In the genomic region with DNA sequence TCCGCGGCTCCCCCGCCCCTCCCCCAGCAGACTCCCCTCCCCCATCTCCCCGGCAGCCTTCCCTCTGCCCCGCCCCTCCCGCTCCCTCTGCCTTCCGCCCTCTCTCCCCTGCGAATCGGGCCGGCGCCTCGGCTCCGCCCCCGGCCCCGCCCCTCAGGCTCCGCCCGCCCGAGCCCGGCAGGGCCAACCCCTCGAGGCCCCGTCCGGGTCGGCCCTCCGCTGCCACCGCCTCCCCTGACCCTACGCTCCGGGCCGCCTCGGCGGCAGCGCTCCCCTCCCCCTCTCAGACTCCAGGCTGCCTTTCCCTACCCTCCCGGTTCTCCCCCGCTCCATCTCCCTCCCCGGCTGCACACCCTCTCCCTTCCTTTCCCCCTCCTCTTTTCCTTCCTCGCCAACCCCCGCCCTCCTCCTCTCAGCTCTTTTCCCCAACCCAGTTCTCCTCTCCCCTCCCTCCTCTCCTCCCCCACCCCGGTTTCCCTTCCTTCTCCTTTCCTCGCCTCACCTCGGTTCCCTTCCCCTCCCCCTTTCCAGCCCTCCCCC, we compare ENCODE assay signal across 1 cellular context.
A peak's percentile ranks its signal among the peaks of the same experiment; 100 is the strongest.
TF ChIP-seq lines count a peak whose summit lies in the region.

No MANE protein-coding gene starts in this region.

TF ChIP-seq in K562, 482 proteins besides CTCF, POLR2A, EP300 and RAD21 (continued from another document and continues in another):
- TF ChIP-seq, protein P1, sequence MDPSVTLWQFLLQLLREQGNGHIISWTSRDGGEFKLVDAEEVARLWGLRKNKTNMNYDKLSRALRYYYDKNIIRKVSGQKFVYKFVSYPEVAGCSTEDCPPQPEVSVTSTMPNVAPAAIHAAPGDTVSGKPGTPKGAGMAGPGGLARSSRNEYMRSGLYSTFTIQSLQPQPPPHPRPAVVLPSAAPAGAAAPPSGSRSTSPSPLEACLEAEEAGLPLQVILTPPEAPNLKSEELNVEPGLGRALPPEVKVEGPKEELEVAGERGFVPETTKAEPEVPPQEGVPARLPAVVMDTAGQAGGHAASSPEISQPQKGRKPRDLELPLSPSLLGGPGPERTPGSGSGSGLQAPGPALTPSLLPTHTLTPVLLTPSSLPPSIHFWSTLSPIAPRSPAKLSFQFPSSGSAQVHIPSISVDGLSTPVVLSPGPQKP (CRISPR knock-in tag; IDR thresholded peaks at IDR 0.05), result no peak
- no peak for TF ChIP-seq ILK (tag; IDR thresholded peaks at IDR 0.05; ENCODE audit: borderline replicate concordance, low read depth)
- TF ChIP-seq MAFK (IDR thresholded peaks at IDR 0.05; ENCODE audit: low read length), result no peak
- no peak for TF ChIP-seq ZNF436 (CRISPR knock-in tag; IDR thresholded peaks at IDR 0.05)
- no peak for TF ChIP-seq MEF2A (IDR thresholded peaks at IDR 0.05; ENCODE audit: control insufficient read depth, low read depth, low read length)
- no peak for TF ChIP-seq RBM25 (IDR thresholded peaks at IDR 0.05; ENCODE audit: low read depth, low read length, severe bottlenecking)
- peak; percentile 58; the same call in 1 of the 2 replicates for TF ChIP-seq EHMT2 (IDR thresholded peaks at IDR 0.05)
- TF ChIP-seq, protein P2, sequence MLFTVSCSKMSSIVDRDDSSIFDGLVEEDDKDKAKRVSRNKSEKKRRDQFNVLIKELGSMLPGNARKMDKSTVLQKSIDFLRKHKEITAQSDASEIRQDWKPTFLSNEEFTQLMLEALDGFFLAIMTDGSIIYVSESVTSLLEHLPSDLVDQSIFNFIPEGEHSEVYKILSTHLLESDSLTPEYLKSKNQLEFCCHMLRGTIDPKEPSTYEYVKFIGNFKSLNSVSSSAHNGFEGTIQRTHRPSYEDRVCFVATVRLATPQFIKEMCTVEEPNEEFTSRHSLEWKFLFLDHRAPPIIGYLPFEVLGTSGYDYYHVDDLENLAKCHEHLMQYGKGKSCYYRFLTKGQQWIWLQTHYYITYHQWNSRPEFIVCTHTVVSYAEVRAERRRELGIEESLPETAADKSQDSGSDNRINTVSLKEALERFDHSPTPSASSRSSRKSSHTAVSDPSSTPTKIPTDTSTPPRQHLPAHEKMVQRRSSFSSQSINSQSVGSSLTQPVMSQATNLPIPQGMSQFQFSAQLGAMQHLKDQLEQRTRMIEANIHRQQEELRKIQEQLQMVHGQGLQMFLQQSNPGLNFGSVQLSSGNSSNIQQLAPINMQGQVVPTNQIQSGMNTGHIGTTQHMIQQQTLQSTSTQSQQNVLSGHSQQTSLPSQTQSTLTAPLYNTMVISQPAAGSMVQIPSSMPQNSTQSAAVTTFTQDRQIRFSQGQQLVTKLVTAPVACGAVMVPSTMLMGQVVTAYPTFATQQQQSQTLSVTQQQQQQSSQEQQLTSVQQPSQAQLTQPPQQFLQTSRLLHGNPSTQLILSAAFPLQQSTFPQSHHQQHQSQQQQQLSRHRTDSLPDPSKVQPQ (CRISPR knock-in tag; IDR thresholded peaks at IDR 0.05; ENCODE audit: borderline replicate concordance), result no peak
- TF ChIP-seq, protein P3, sequence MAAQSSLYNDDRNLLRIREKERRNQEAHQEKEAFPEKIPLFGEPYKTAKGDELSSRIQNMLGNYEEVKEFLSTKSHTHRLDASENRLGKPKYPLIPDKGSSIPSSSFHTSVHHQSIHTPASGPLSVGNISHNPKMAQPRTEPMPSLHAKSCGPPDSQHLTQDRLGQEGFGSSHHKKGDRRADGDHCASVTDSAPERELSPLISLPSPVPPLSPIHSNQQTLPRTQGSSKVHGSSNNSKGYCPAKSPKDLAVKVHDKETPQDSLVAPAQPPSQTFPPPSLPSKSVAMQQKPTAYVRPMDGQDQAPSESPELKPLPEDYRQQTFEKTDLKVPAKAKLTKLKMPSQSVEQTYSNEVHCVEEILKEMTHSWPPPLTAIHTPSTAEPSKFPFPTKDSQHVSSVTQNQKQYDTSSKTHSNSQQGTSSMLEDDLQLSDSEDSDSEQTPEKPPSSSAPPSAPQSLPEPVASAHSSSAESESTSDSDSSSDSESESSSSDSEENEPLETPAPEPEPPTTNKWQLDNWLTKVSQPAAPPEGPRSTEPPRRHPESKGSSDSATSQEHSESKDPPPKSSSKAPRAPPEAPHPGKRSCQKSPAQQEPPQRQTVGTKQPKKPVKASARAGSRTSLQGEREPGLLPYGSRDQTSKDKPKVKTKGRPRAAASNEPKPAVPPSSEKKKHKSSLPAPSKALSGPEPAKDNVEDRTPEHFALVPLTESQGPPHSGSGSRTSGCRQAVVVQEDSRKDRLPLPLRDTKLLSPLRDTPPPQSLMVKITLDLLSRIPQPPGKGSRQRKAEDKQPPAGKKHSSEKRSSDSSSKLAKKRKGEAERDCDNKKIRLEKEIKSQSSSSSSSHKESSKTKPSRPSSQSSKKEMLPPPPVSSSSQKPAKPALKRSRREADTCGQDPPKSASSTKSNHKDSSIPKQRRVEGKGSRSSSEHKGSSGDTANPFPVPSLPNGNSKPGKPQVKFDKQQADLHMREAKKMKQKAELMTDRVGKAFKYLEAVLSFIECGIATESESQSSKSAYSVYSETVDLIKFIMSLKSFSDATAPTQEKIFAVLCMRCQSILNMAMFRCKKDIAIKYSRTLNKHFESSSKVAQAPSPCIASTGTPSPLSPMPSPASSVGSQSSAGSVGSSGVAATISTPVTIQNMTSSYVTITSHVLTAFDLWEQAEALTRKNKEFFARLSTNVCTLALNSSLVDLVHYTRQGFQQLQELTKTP (IDR thresholded peaks at IDR 0.05; ENCODE audit: low read depth in 1 of 2, partially characterized antibody in 2 of 2), result peak in 1 of 2 experiments; percentile 99
- no peak for TF ChIP-seq BRCA1 (IDR thresholded peaks at IDR 0.05)
- no peak for TF ChIP-seq BRCA1 (CRISPR knock-in tag; IDR thresholded peaks at IDR 0.05)
- TF ChIP-seq SRSF3 (IDR thresholded peaks at IDR 0.05; ENCODE audit: insufficient read depth, low read length), result no peak
- no peak for TF ChIP-seq ATF1 (CRISPR knock-in tag; IDR thresholded peaks at IDR 0.05)
- TF ChIP-seq ATF1 (tag; IDR thresholded peaks at IDR 0.05), result no peak
- TF ChIP-seq ZNF79 (CRISPR knock-in tag; IDR thresholded peaks at IDR 0.05; ENCODE audit: low read depth), result no peak
- TF ChIP-seq U2AF2 (optimal IDR thresholded peaks at IDR 0.05; ENCODE audit: low read depth, low read length), result no peak
- TF ChIP-seq ZNF764 (CRISPR knock-in tag; IDR thresholded peaks at IDR 0.05; ENCODE audit: low read depth), result no peak
- TF ChIP-seq ZNF766 (CRISPR knock-in tag; conservative IDR thresholded peaks at IDR 0.05), result no peak
- no peak for TF ChIP-seq ZNF347 (CRISPR knock-in tag; IDR thresholded peaks at IDR 0.05; ENCODE audit: low read depth)
- TF ChIP-seq ZNF445 (CRISPR knock-in tag; IDR thresholded peaks at IDR 0.05; ENCODE audit: low read depth), result no peak
- no peak for TF ChIP-seq HNRNPLL (IDR thresholded peaks at IDR 0.05; ENCODE audit: low read depth, low read length, poor library complexity, severe bottlenecking)
- TF ChIP-seq, protein P4, sequence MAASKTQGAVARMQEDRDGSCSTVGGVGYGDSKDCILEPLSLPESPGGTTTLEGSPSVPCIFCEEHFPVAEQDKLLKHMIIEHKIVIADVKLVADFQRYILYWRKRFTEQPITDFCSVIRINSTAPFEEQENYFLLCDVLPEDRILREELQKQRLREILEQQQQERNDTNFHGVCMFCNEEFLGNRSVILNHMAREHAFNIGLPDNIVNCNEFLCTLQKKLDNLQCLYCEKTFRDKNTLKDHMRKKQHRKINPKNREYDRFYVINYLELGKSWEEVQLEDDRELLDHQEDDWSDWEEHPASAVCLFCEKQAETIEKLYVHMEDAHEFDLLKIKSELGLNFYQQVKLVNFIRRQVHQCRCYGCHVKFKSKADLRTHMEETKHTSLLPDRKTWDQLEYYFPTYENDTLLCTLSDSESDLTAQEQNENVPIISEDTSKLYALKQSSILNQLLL (CRISPR knock-in tag; IDR thresholded peaks at IDR 0.05; ENCODE audit: borderline replicate concordance), result no peak
- TF ChIP-seq CBX1 (IDR thresholded peaks at IDR 0.05; ENCODE audit: low read depth), result no peak; the same call in 1 of the 2 replicates
- TF ChIP-seq, protein P5, sequence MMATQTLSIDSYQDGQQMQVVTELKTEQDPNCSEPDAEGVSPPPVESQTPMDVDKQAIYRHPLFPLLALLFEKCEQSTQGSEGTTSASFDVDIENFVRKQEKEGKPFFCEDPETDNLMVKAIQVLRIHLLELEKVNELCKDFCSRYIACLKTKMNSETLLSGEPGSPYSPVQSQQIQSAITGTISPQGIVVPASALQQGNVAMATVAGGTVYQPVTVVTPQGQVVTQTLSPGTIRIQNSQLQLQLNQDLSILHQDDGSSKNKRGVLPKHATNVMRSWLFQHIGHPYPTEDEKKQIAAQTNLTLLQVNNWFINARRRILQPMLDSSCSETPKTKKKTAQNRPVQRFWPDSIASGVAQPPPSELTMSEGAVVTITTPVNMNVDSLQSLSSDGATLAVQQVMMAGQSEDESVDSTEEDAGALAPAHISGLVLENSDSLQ (IDR thresholded peaks at IDR 0.05), result no peak; the same call in 1 of the 2 replicates
- TF ChIP-seq, protein P6, sequence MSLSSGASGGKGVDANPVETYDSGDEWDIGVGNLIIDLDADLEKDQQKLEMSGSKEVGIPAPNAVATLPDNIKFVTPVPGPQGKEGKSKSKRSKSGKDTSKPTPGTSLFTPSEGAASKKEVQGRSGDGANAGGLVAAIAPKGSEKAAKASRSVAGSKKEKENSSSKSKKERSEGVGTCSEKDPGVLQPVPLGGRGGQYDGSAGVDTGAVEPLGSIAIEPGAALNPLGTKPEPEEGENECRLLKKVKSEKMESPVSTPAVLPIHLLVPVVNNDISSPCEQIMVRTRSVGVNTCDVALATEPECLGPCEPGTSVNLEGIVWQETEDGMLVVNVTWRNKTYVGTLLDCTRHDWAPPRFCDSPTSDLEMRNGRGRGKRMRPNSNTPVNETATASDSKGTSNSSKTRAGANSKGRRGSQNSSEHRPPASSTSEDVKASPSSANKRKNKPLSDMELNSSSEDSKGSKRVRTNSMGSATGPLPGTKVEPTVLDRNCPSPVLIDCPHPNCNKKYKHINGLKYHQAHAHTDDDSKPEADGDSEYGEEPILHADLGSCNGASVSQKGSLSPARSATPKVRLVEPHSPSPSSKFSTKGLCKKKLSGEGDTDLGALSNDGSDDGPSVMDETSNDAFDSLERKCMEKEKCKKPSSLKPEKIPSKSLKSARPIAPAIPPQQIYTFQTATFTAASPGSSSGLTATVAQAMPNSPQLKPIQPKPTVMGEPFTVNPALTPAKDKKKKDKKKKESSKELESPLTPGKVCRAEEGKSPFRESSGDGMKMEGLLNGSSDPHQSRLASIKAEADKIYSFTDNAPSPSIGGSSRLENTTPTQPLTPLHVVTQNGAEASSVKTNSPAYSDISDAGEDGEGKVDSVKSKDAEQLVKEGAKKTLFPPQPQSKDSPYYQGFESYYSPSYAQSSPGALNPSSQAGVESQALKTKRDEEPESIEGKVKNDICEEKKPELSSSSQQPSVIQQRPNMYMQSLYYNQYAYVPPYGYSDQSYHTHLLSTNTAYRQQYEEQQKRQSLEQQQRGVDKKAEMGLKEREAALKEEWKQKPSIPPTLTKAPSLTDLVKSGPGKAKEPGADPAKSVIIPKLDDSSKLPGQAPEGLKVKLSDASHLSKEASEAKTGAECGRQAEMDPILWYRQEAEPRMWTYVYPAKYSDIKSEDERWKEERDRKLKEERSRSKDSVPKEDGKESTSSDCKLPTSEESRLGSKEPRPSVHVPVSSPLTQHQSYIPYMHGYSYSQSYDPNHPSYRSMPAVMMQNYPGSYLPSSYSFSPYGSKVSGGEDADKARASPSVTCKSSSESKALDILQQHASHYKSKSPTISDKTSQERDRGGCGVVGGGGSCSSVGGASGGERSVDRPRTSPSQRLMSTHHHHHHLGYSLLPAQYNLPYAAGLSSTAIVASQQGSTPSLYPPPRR (CRISPR knock-in tag; IDR thresholded peaks at IDR 0.05; ENCODE audit: borderline replicate concordance), result no peak
- TF ChIP-seq ZKSCAN1 (IDR thresholded peaks at IDR 0.05; ENCODE audit: low read depth, low read length), result no peak; the same call in 1 of the 2 replicates
- TF ChIP-seq FOXP1 (CRISPR knock-in tag; IDR thresholded peaks at IDR 0.05), result no peak
- no peak for TF ChIP-seq U2AF1 (optimal IDR thresholded peaks at IDR 0.05; ENCODE audit: low read depth, low read length)
- no peak for TF ChIP-seq ZNF121 (CRISPR knock-in tag; conservative IDR thresholded peaks at IDR 0.05)
- TF ChIP-seq ZFP30 (CRISPR knock-in tag; IDR thresholded peaks at IDR 0.05; ENCODE audit: borderline replicate concordance), result no peak
- TF ChIP-seq COPS2 (conservative IDR thresholded peaks at IDR 0.05), result no peak
- TF ChIP-seq, protein P7, sequence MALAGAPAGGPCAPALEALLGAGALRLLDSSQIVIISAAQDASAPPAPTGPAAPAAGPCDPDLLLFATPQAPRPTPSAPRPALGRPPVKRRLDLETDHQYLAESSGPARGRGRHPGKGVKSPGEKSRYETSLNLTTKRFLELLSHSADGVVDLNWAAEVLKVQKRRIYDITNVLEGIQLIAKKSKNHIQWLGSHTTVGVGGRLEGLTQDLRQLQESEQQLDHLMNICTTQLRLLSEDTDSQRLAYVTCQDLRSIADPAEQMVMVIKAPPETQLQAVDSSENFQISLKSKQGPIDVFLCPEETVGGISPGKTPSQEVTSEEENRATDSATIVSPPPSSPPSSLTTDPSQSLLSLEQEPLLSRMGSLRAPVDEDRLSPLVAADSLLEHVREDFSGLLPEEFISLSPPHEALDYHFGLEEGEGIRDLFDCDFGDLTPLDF (CRISPR knock-in tag; IDR thresholded peaks at IDR 0.05), result no peak
- TF ChIP-seq KHSRP (IDR thresholded peaks at IDR 0.05), result no peak
- TF ChIP-seq HOXB6 (CRISPR knock-in tag; IDR thresholded peaks at IDR 0.05; ENCODE audit: borderline replicate concordance), result no peak
- TF ChIP-seq RBBP5 (IDR thresholded peaks at IDR 0.05; ENCODE audit: borderline replicate concordance, insufficient read depth, low read length, poor library complexity, severe bottlenecking), result peak; percentile 91
- TF ChIP-seq MXI1 (IDR thresholded peaks at IDR 0.05; ENCODE audit: low read depth, low read length), result no peak
- no peak for TF ChIP-seq NR1H2 (CRISPR knock-in tag; IDR thresholded peaks at IDR 0.05)
- no peak for TF ChIP-seq NR2F6 (CRISPR knock-in tag; IDR thresholded peaks at IDR 0.05)
- TF ChIP-seq SIX5 (IDR thresholded peaks at IDR 0.05; ENCODE audit: borderline replicate concordance in 1 of 2, insufficient read depth in 1 of 2, low read depth in 1 of 2, low read length in 2 of 2), result no peak
- TF ChIP-seq RBFOX2 (IDR thresholded peaks at IDR 0.05; ENCODE audit: low read depth, low read length), result peak; percentile 76
- TF ChIP-seq GABPB2 (CRISPR knock-in tag; conservative IDR thresholded peaks at IDR 0.05), result no peak
- TF ChIP-seq ZNF140 (CRISPR knock-in tag; IDR thresholded peaks at IDR 0.05), result no peak
- TF ChIP-seq, protein P8, sequence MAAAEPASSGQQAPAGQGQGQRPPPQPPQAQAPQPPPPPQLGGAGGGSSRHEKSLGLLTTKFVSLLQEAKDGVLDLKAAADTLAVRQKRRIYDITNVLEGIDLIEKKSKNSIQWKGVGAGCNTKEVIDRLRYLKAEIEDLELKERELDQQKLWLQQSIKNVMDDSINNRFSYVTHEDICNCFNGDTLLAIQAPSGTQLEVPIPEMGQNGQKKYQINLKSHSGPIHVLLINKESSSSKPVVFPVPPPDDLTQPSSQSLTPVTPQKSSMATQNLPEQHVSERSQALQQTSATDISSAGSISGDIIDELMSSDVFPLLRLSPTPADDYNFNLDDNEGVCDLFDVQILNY (CRISPR knock-in tag; IDR thresholded peaks at IDR 0.05), result no peak
- TF ChIP-seq KLF6 (CRISPR knock-in tag; IDR thresholded peaks at IDR 0.05; ENCODE audit: borderline replicate concordance), result no peak
- TF ChIP-seq MTF1 (CRISPR knock-in tag; IDR thresholded peaks at IDR 0.05; ENCODE audit: borderline replicate concordance), result no peak
- TF ChIP-seq NFATC3 (IDR thresholded peaks at IDR 0.05), result no peak
- no peak for TF ChIP-seq SMC3 (conservative IDR thresholded peaks at IDR 0.05; ENCODE audit: insufficient read depth, low read depth, low read length)
